10 cellular contexts compared by ENCODE assay signal in the genomic region with DNA sequence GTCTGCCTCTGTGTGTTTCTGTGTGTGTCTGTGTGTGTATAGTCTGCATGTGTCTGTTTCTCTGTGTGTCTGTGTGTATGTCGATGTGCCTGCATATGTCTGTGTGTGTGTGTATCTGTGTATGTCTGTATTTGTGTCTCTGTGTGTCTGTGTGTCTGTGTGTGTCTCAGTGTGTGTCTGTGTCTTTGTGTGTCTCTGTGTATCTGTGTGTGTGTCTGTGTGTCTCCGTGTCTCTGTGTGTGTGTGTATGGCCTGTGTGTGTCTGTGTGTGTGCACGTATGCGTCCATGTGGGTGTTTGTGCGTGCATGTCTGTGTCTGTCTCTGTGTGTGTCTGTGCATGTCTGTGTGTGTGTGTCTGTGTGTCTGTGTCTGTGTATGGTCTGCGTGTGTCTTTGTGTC. TPM values are rescaled to one million over a fixed set of nuclear protein-coding genes. Genes with fewer than 3 reads are reported as not detected.
DNase-seq lines count a peak whose midpoint lies in the region; FAIRE-seq and TF ChIP-seq lines count a peak whose summit lies in the region.
"Had no signal": no experiment of that assay in that cellular context is flagged by ENCODE, and none has a peak within 500 bp of the region (broad histone marks: within the 10 kb centered on the region; RNA-seq: fewer than 3 reads in every experiment).

No MANE protein-coding gene starts in this region.

- no peak for FAIRE-seq in astrocyte (lab: Jason Lieb, UNC)
- no peak for FAIRE-seq in kidney (lab: Jason Lieb, UNC)

- H3K9me3 ChIP-seq in HAP-1 (peaks cover 3% of the 10 kb centered on the region; the same call in 1 of the 2 replicates), astrocyte (ENCODE audit: insufficient read depth, low read depth, low read length) (no peaks in the 10 kb centered on the region), kidney (ENCODE audit: control insufficient read depth in 1 of 2, low read length in 2 of 2) (no peaks in the 10 kb centered on the region)

- H3K9me3 Mint-ChIP-seq in astrocyte (ENCODE audit: unreplicated experiment), result peaks cover 4% of the 10 kb centered on the region
- H3K9me3 Mint-ChIP-seq in osteocyte (ENCODE audit: unreplicated experiment), result no peaks in the 10 kb centered on the region

- H3K4me3 Mint-ChIP-seq in astrocyte (ENCODE audit: unreplicated experiment) (no peak overlapping the region), osteocyte (ENCODE audit: unreplicated experiment) (no peak overlapping the region)

- no peak for DNase-seq in HAP-1 (ENCODE audit: low spot score in 2 of 2)
- no peak for DNase-seq in astrocyte (ENCODE audit: low read depth)
- DNase-seq in kidney, result no peak
- DNase-seq in substantia nigra (lab: John Stamatoyannopoulos, UW), result no peak
- DNase-seq in osteocyte (ENCODE audit: extremely low spot score, unreplicated experiment), result no peak
- DNase-seq in hepatic stellate cell (ENCODE audit: low spot score), result no peak
- no peak for DNase-seq in amniotic stem cell (lab: John Stamatoyannopoulos, UW)
- DNase-seq in COR-L47 (lab: John Stamatoyannopoulos, UW), result no peak

- H3K4me1 Mint-ChIP-seq in astrocyte (ENCODE audit: low read depth, unreplicated experiment), result peaks cover 2% of the 10 kb centered on the region
- H3K4me1 Mint-ChIP-seq in osteocyte (ENCODE audit: unreplicated experiment), result peaks cover 6% of the 10 kb centered on the region

- H3K79me2 ChIP-seq in astrocyte (ENCODE audit: insufficient read depth, low read length), result peaks cover 6% of the 10 kb centered on the region

- H3K9ac ChIP-seq in astrocyte (ENCODE audit: low read length), result peak overlapping the region; percentile 80
- peak overlapping the region in 1 of 2 donors; percentile 38 for H3K9ac ChIP-seq in kidney (ENCODE audit: low read length in 2 of 2)

- peak overlapping the region; percentile 100 for H3K4me2 ChIP-seq in astrocyte (ENCODE audit: low read length)

- intact Hi-C loops in kidney (cut with DNase I), result loop anchor here (10.0 kb wide), 1 partner anchor 129 kb away; no protein-coding TSS in a partner anchor

- peaks cover 12% of the 10 kb centered on the region for H3K4me1 ChIP-seq in HAP-1
- H3K4me1 ChIP-seq in astrocyte (ENCODE audit: insufficient read depth, low read length), result peaks cover 20% of the 10 kb centered on the region
- H3K4me1 ChIP-seq in kidney (ENCODE audit: control insufficient read depth in 1 of 2, insufficient read depth in 1 of 2, low read depth in 1 of 2, low read length in 2 of 2), result peaks cover 6 to 13% of the 10 kb centered on the region in 2 donors

- peak overlapping the region; percentile 42 for H3K4me3 ChIP-seq in HAP-1
- H3K4me3 ChIP-seq in astrocyte (ENCODE audit: insufficient read depth, low read depth, low read length), result peak overlapping the region; percentile 81
- peak overlapping the region; percentile 22 to 85 for H3K4me3 ChIP-seq in kidney (ENCODE audit: low read length in 2 of 2)

- no peaks in the 10 kb centered on the region for H4K20me1 ChIP-seq in astrocyte (ENCODE audit: insufficient read depth, low read length)

- H3K27ac ChIP-seq in astrocyte (ENCODE audit: low read depth, low read length) (no peak overlapping the region), kidney (ENCODE audit: low read depth in 2 of 2, low read length in 2 of 2) (no peak overlapping the region), substantia nigra (ENCODE audit: low read depth, low read length, poor library complexity, severe bottlenecking) (peak overlapping the region; percentile 11)

- H3K27me3 Mint-ChIP-seq in astrocyte (ENCODE audit: low read depth, unreplicated experiment) (peaks cover 16% of the 10 kb centered on the region), osteocyte (ENCODE audit: unreplicated experiment) (peaks cover 22% of the 10 kb centered on the region)

- H3K36me3 ChIP-seq in HAP-1 (replicated peaks) (no peaks in the 10 kb centered on the region), astrocyte (ENCODE audit: insufficient read depth, low read length) (no peaks in the 10 kb centered on the region), kidney (ENCODE audit: control insufficient read depth in 1 of 2, insufficient read depth in 2 of 2, low read length in 2 of 2) (no peaks in the 10 kb centered on the region)

- in situ Hi-C loops in HAP-1 (cut with MboI; ENCODE audit: low sequenced_read_pairs), result no loop called here

- H3K27me3 ChIP-seq in HAP-1 (ENCODE audit: low read depth) (peaks cover 9% of the 10 kb centered on the region), astrocyte (ENCODE audit: insufficient read depth, low read length) (peaks cover 26% of the 10 kb centered on the region)

- TF ChIP-seq CTCF in astrocyte (IDR thresholded peaks at IDR 0.05; ENCODE audit: insufficient read depth, low read depth, low read length), result no peak
- no peak for TF ChIP-seq CTCF in kidney (IDR thresholded peaks at IDR 0.05; ENCODE audit: borderline replicate concordance, extremely low read depth, insufficient read depth)
- TF ChIP-seq CTCF in osteocyte (IDR thresholded peaks at IDR 0.05), result no peak

- peak overlapping the region; percentile 97 for H2AFZ ChIP-seq in astrocyte (ENCODE audit: low read depth, low read length)

- peaks cover 3% of the 10 kb centered on the region for H3K36me3 Mint-ChIP-seq in astrocyte (ENCODE audit: low read depth, unreplicated experiment)
- H3K36me3 Mint-ChIP-seq in osteocyte (ENCODE audit: unreplicated experiment), result peaks cover 3% of the 10 kb centered on the region

- H3K27ac Mint-ChIP-seq in astrocyte (ENCODE audit: unreplicated experiment) (no peak overlapping the region), osteocyte (ENCODE audit: unreplicated experiment) (no peak overlapping the region)
- H3K27ac Mint-ChIP-seq: progenitor cell of endocrine pancreas had no signal

RNA-seq across cellular contexts. Expression of a gene that starts 0.4 kb away (rescaled TPM):
- 1.2 and 1.5 TPM in 2 replicates for total RNA-seq in astrocyte
- total RNA-seq in kidney, result 1.0 TPM
- polyA plus RNA-seq in kidney (ENCODE audit: insufficient read depth, low read depth, low replicate concordance), result 0.43 TPM
- 4.0 and 4.1 TPM in 2 replicates for total RNA-seq in osteocyte
- total RNA-seq: H4 had no signal

RNA-seq across cellular contexts. Expression of a gene that starts 23.8 kb away (rescaled TPM):
- total RNA-seq in astrocyte, result 1,793 and 1,931 TPM in 2 replicates
- 705 TPM for total RNA-seq in kidney
- 846 TPM for polyA plus RNA-seq in kidney (ENCODE audit: insufficient read depth, low read depth, low replicate concordance)
- 939 and 946 TPM in 2 replicates for total RNA-seq in osteocyte

RNA-seq across cellular contexts. Expression of a gene that starts 26.0 kb away (rescaled TPM):
- total RNA-seq in astrocyte (59.9 and 64.3 TPM in 2 replicates), kidney (54.9 TPM), osteocyte (63.7 and 68.5 TPM in 2 replicates)
- polyA plus RNA-seq in kidney (ENCODE audit: insufficient read depth, low read depth, low replicate concordance), result 31.2 TPM

RNA-seq across cellular contexts. Expression of a gene that starts 38.4 kb away (rescaled TPM):
- total RNA-seq in astrocyte, result 97.3 and 119 TPM in 2 replicates
- total RNA-seq in kidney, result 64.2 TPM
- 60.0 TPM for polyA plus RNA-seq in kidney (ENCODE audit: insufficient read depth, low read depth, low replicate concordance)
- 130 and 131 TPM in 2 replicates for total RNA-seq in osteocyte

RNA-seq across cellular contexts. Expression of a gene that starts 45.4 kb away (rescaled TPM):
- total RNA-seq in astrocyte (not detected in 2 replicates), kidney (3.9 TPM), osteocyte (not detected in 2 replicates)
- 1.3 TPM for polyA plus RNA-seq in kidney (ENCODE audit: insufficient read depth, low read depth, low replicate concordance)
- total RNA-seq: H4, progenitor cell of endocrine pancreas had no signal
